ENCODE assay signal across 8 cellular contexts in genomic region chr6:76876922-76877553, GRCh38.
A peak's percentile ranks its signal among the peaks of the same experiment; 100 is the strongest.
DNase-seq lines count a peak whose midpoint lies in the region; ATAC-seq and TF ChIP-seq lines count a peak whose summit lies in the region.

No MANE protein-coding gene starts in this region.

- peaks cover 13% of the 10 kb centered on the region for H3K9me3 Mint-ChIP-seq in natural killer cell treated with Interleukin-12 subunit alpha and Interleukin-12 subunit beta and Interleukin-15 and Interleukin-18, amount 100 ng/mL, for 72 hours
- peaks cover 13% of the 10 kb centered on the region for H3K9me3 Mint-ChIP-seq in activated CD8-positive, alpha-beta T cell treated with anti-CD3 and anti-CD28 coated beads, Interleukin-2, amount 10 ng/mL, durations not matched to agents 7 days and 5 days (ENCODE audit: insufficient read depth)

- no peak overlapping the region for H3K14ac ChIP-seq in mesenchymal stem cell (ENCODE audit: low read length in 2 of 2)

- no peak overlapping the region for H4K91ac ChIP-seq in mesenchymal stem cell (ENCODE audit: low read length)

- no peak overlapping the region for H3K27ac Mint-ChIP-seq in natural killer cell treated with Interleukin-12 subunit alpha and Interleukin-12 subunit beta and Interleukin-15 and Interleukin-18, amount 100 ng/mL, for 72 hours
- no peak overlapping the region for H3K27ac Mint-ChIP-seq in activated CD8-positive, alpha-beta T cell treated with anti-CD3 and anti-CD28 coated beads, Interleukin-2, amount 10 ng/mL, durations not matched to agents 7 days and 5 days

- no peak overlapping the region for H2AK5ac ChIP-seq in mesenchymal stem cell (ENCODE audit: low read length, severe bottlenecking)

- H3K9me3 ChIP-seq in colonic mucosa (no peaks in the 10 kb centered on the region), mesenchymal stem cell (ENCODE audit: control insufficient read depth, low read length) (no peaks in the 10 kb centered on the region)

- no peak overlapping the region for H2BK12ac ChIP-seq in mesenchymal stem cell (ENCODE audit: low read length in 2 of 2)

- DNase-seq in GM12865 (ENCODE audit: low read depth) (peak; percentile 43), NCI-H2107 (lab: John Stamatoyannopoulos, UW) (peak; percentile 34), colonic mucosa (peak; percentile 65), mesenchymal stem cell (peak; percentile 77), KG1 (lab: John Stamatoyannopoulos, UW) (no peak)
- no peak for DNase-seq in natural killer cell treated with Interleukin-12 subunit alpha and Interleukin-12 subunit beta and Interleukin-15 and Interleukin-18, amount 100 ng/mL, for 72 hours (ENCODE audit: low spot score)
- DNase-seq in activated CD8-positive, alpha-beta T cell treated with anti-CD3 and anti-CD28 coated beads, Interleukin-2, amount 10 ng/mL, durations not matched to agents 7 days and 5 days: no peak

- H3K4me3 ChIP-seq in GM12865 (ENCODE audit: low read depth, low read length): no peak overlapping the region
- H3K4me3 ChIP-seq in colonic mucosa: no peak overlapping the region
- no peak overlapping the region for H3K4me3 ChIP-seq in mesenchymal stem cell (ENCODE audit: insufficient read depth in 1 of 2, low read depth in 1 of 2, low read length in 2 of 2)

- H3K79me1 ChIP-seq in mesenchymal stem cell (replicated peaks; ENCODE audit: low read length, poor library complexity, severe bottlenecking): no peaks in the 10 kb centered on the region

- no peaks in the 10 kb centered on the region for H3K36me3 ChIP-seq in colonic mucosa
- no peaks in the 10 kb centered on the region for H3K36me3 ChIP-seq in mesenchymal stem cell (ENCODE audit: control insufficient read depth in 1 of 2, insufficient read depth in 2 of 2, low read depth in 1 of 2, low read length in 2 of 2)

- H3K4me3 Mint-ChIP-seq in natural killer cell treated with Interleukin-12 subunit alpha and Interleukin-12 subunit beta and Interleukin-15 and Interleukin-18, amount 100 ng/mL, for 72 hours: no peak overlapping the region
- no peak overlapping the region for H3K4me3 Mint-ChIP-seq in activated CD8-positive, alpha-beta T cell treated with anti-CD3 and anti-CD28 coated beads, Interleukin-2, amount 10 ng/mL, durations not matched to agents 7 days and 5 days

- H3K4me2 ChIP-seq in mesenchymal stem cell (ENCODE audit: low read length, poor library complexity, severe bottlenecking): no peak overlapping the region

- 0% methylated on average over 1 of the region's 10 CpGs for WGBS in mesenchymal stem cell

- H3K23ac ChIP-seq in mesenchymal stem cell (ENCODE audit: low read length in 2 of 2): no peak overlapping the region

- no peak overlapping the region for H3K18ac ChIP-seq in mesenchymal stem cell (ENCODE audit: low read depth in 1 of 2, low read length in 2 of 2)

- no peak overlapping the region for H4K8ac ChIP-seq in mesenchymal stem cell (ENCODE audit: low read length)

- ATAC-seq in natural killer cell treated with Interleukin-12 subunit alpha and Interleukin-12 subunit beta and Interleukin-15 and Interleukin-18, amount 100 ng/mL, for 72 hours: no peak
- no peak for ATAC-seq in activated CD8-positive, alpha-beta T cell treated with anti-CD3 and anti-CD28 coated beads, Interleukin-2, amount 10 ng/mL, durations not matched to agents 7 days and 5 days
- no peak for ATAC-seq in GM19455 (IDR thresholded peaks at IDR 0.05; ENCODE audit: unreplicated experiment)

- TF ChIP-seq CTCF in GM12865 (IDR thresholded peaks at IDR 0.05; ENCODE audit: insufficient read depth, low read depth, low read length, missing control alignments) (peak; percentile 28), colonic mucosa (IDR thresholded peaks at IDR 0.05) (peak; percentile 30)

- H2BK15ac ChIP-seq in mesenchymal stem cell (ENCODE audit: low read depth, poor library complexity, severe bottlenecking): no peak overlapping the region

- H2BK120ac ChIP-seq in mesenchymal stem cell (ENCODE audit: low read depth, low read length): no peak overlapping the region

- POLR2A ChIA-PET in activated CD8-positive, alpha-beta T cell treated with anti-CD3 and anti-CD28 coated beads, Interleukin-2, amount 10 ng/mL, durations not matched to agents 7 days and 5 days (lab: Charles Lee): no interaction called here

- intact Hi-C loops in colonic mucosa (cut with DNase I): no loop called here

- H3K4ac ChIP-seq in mesenchymal stem cell (ENCODE audit: low read depth in 1 of 2, low read length in 2 of 2): no peak overlapping the region

- CTCF ChIA-PET in activated CD8-positive, alpha-beta T cell treated with anti-CD3 and anti-CD28 coated beads, Interleukin-2, amount 10 ng/mL, durations not matched to agents 7 days and 5 days (lab: Charles Lee): no interaction called here

- no peak overlapping the region for H2AFZ ChIP-seq in mesenchymal stem cell (ENCODE audit: low read depth, low read length)

- H3K4me1 ChIP-seq in colonic mucosa (no peaks in the 10 kb centered on the region), mesenchymal stem cell (ENCODE audit: control insufficient read depth, insufficient read depth, low read depth, low read length) (no peaks in the 10 kb centered on the region)

- H3K27me3 ChIP-seq in colonic mucosa (no peaks in the 10 kb centered on the region), mesenchymal stem cell (ENCODE audit: control insufficient read depth in 1 of 2, insufficient read depth in 1 of 2, low read length in 2 of 2) (no peaks in the 10 kb centered on the region)

- H3K27me3 Mint-ChIP-seq in natural killer cell treated with Interleukin-12 subunit alpha and Interleukin-12 subunit beta and Interleukin-15 and Interleukin-18, amount 100 ng/mL, for 72 hours: no peaks in the 10 kb centered on the region
- H3K27me3 Mint-ChIP-seq in activated CD8-positive, alpha-beta T cell treated with anti-CD3 and anti-CD28 coated beads, Interleukin-2, amount 10 ng/mL, durations not matched to agents 7 days and 5 days (ENCODE audit: low read depth): no peaks in the 10 kb centered on the region

- no peak overlapping the region for H3K9ac ChIP-seq in colonic mucosa (ENCODE audit: low read depth in 2 of 2, low read length in 2 of 2)
- H3K9ac ChIP-seq in mesenchymal stem cell (ENCODE audit: low read length): no peak overlapping the region

- H3K4me1 Mint-ChIP-seq in natural killer cell treated with Interleukin-12 subunit alpha and Interleukin-12 subunit beta and Interleukin-15 and Interleukin-18, amount 100 ng/mL, for 72 hours (ENCODE audit: low read depth in 2 of 2): no peaks in the 10 kb centered on the region
- H3K4me1 Mint-ChIP-seq in activated CD8-positive, alpha-beta T cell treated with anti-CD3 and anti-CD28 coated beads, Interleukin-2, amount 10 ng/mL, durations not matched to agents 7 days and 5 days (ENCODE audit: low read depth): no peaks in the 10 kb centered on the region

- H3K36me3 Mint-ChIP-seq in natural killer cell treated with Interleukin-12 subunit alpha and Interleukin-12 subunit beta and Interleukin-15 and Interleukin-18, amount 100 ng/mL, for 72 hours: no peaks in the 10 kb centered on the region
- H3K36me3 Mint-ChIP-seq in activated CD8-positive, alpha-beta T cell treated with anti-CD3 and anti-CD28 coated beads, Interleukin-2, amount 10 ng/mL, durations not matched to agents 7 days and 5 days (ENCODE audit: low read depth): no peaks in the 10 kb centered on the region

- no peak overlapping the region for H2BK5ac ChIP-seq in mesenchymal stem cell (ENCODE audit: low read depth, low read length, poor library complexity, severe bottlenecking)

- no peak overlapping the region for H3K27ac ChIP-seq in colonic mucosa
- no peak overlapping the region for H3K27ac ChIP-seq in mesenchymal stem cell (ENCODE audit: low read length, poor library complexity, severe bottlenecking)

Comparison
In these comparisons a context has a peak if more than half of its experiments do, and no peak if none do; other contexts are left out.
1. DNase-seq: peak in GM12865 (single experiment), NCI-H2107 (single experiment), colonic mucosa (single experiment) and mesenchymal stem cell (single experiment); none in natural killer cell treated with Interleukin-12 subunit alpha and Interleukin-12 subunit beta and Interleukin-15 and Interleukin-18, amount 100 ng/mL, for 72 hours (single experiment), activated CD8-positive, alpha-beta T cell treated with anti-CD3 and anti-CD28 coated beads, Interleukin-2, amount 10 ng/mL, durations not matched to agents 7 days and 5 days (single experiment) and KG1 (single experiment).